ENCODE assay signal across 1 cellular context in genomic region chr6:110180228-110181008, GRCh38.
A peak's percentile ranks its signal among the peaks of the same experiment; 100 is the strongest.
TF ChIP-seq lines count a peak whose summit lies in the region.

CDC40 (plus strand) TSS chr6:110180427; CDS start chr6:110180445, 18 bp downstream.

TF ChIP-seq in GM12878, 131 proteins besides CTCF, POLR2A, EP300 and RAD21 (continued from another document and continues in another):
- TF ChIP-seq ZNF592 (IDR thresholded peaks at IDR 0.05) (peak; percentile 54; the same call in 1 of the 2 replicates), MEF2A (IDR thresholded peaks at IDR 0.05; ENCODE audit: insufficient read depth, low read depth, low read length) (0 out of 2 replicates have a peak, but pooled peaks have one; percentile 0), ZNF622 (IDR thresholded peaks at IDR 0.05) (no peak), SMAD5 (IDR thresholded peaks at IDR 0.05; ENCODE audit: low read depth) (0 out of 2 replicates have a peak, but pooled peaks have one; percentile 49), HDGF (IDR thresholded peaks at IDR 0.05) (no peak), USF2 (IDR thresholded peaks at IDR 0.05; ENCODE audit: borderline replicate concordance, low read depth, low read length) (no peak), MTA2 (IDR thresholded peaks at IDR 0.05; ENCODE audit: low read depth) (0 out of 2 replicates have a peak, but pooled peaks have one; percentile 0), CUX1 (IDR thresholded peaks at IDR 0.05; ENCODE audit: insufficient replicate concordance, low read depth, low read length) (no peak), SIN3A (IDR thresholded peaks at IDR 0.05; ENCODE audit: low read depth, low read length) (peak; percentile 75), SPI1 (IDR thresholded peaks at IDR 0.05; ENCODE audit: borderline replicate concordance, insufficient read depth, low read depth, low read length) (no peak; the same call in 1 of the 2 replicates), CHD2 (IDR thresholded peaks at IDR 0.05; ENCODE audit: borderline replicate concordance, low read depth, low read length) (no peak), RUNX3 (IDR thresholded peaks at IDR 0.05; ENCODE audit: low read length) (no peak), MXI1 (IDR thresholded peaks at IDR 0.05; ENCODE audit: low read depth, low read length) (no peak), HDAC2 (IDR thresholded peaks at IDR 0.05) (no peak), TCF7 (IDR thresholded peaks at IDR 0.05; ENCODE audit: borderline replicate concordance) (no peak), PKNOX1 (IDR thresholded peaks at IDR 0.05) (peak; percentile 34; the same call in 1 of the 2 replicates), CBX3 (IDR thresholded peaks at IDR 0.05; ENCODE audit: borderline replicate concordance, low read depth) (no peak), TARDBP (IDR thresholded peaks at IDR 0.05; ENCODE audit: borderline replicate concordance) (no peak), PAX5 (IDR thresholded peaks at IDR 0.05; ENCODE audit: borderline replicate concordance, low read depth, low read length) (no peak), MEF2B (IDR thresholded peaks at IDR 0.05; ENCODE audit: partially characterized antibody, poor library complexity, severe bottlenecking) (peak; percentile 8), HCFC1 (IDR thresholded peaks at IDR 0.05; ENCODE audit: low read length) (no peak), KAT2A (conservative IDR thresholded peaks at IDR 0.05; ENCODE audit: control insufficient read depth, low read depth, low read length) (no peak), LARP7 (IDR thresholded peaks at IDR 0.05) (peak; percentile 63), SMC3 (IDR thresholded peaks at IDR 0.05; ENCODE audit: borderline replicate concordance, low read length) (no peak), CHD1 (IDR thresholded peaks at IDR 0.05; ENCODE audit: low read depth, low read length) (no peak), NFIC (IDR thresholded peaks at IDR 0.05; ENCODE audit: low read depth, low read length) (no peak), POLR2AphosphoS5 (IDR thresholded peaks at IDR 0.05; ENCODE audit: low read length) (peak; percentile 88), WRNIP1 (IDR thresholded peaks at IDR 0.05; ENCODE audit: borderline replicate concordance, low read depth, low read length) (0 out of 2 replicates have a peak, but pooled peaks have one; percentile 60), SMAD1 (IDR thresholded peaks at IDR 0.05; ENCODE audit: low read depth, partially characterized antibody) (peak; percentile 30), TCF12 (IDR thresholded peaks at IDR 0.05; ENCODE audit: low read depth, low read length) (no peak), DPF2 (IDR thresholded peaks at IDR 0.05) (no peak), CREB1 (IDR thresholded peaks at IDR 0.05; ENCODE audit: low read depth) (peak; percentile 34; the same call in 1 of the 2 replicates), RB1 (IDR thresholded peaks at IDR 0.05; ENCODE audit: borderline replicate concordance) (peak; percentile 41; the same call in 1 of the 2 replicates), MYC (IDR thresholded peaks at IDR 0.05; ENCODE audit: insufficient read depth, insufficient read length, insufficient replicate concordance, low read length, severe bottlenecking) (no peak), IKZF2 (IDR thresholded peaks at IDR 0.05) (no peak), STAT1 (conservative IDR thresholded peaks at IDR 0.05) (no peak), RAD51 (IDR thresholded peaks at IDR 0.05) (peak; percentile 89), CREM (IDR thresholded peaks at IDR 0.05; ENCODE audit: low read depth) (peak; percentile 49; the same call in 1 of the 2 replicates), RELB (IDR thresholded peaks at IDR 0.05; ENCODE audit: low read depth) (peak; percentile 77), ZNF687 (IDR thresholded peaks at IDR 0.05) (peak; percentile 94), SMARCA5 (IDR thresholded peaks at IDR 0.05) (no peak), YBX1 (IDR thresholded peaks at IDR 0.05) (no peak), ETV6 (conservative IDR thresholded peaks at IDR 0.05 in 1 of 2, IDR thresholded peaks at IDR 0.05 in 1 of 2; ENCODE audit: borderline replicate concordance in 1 of 2, low read depth in 1 of 2) (no peak), STAT3 (IDR thresholded peaks at IDR 0.05; ENCODE audit: low read depth, low read length) (no peak), JUNB (IDR thresholded peaks at IDR 0.05) (no peak), RFX5 (IDR thresholded peaks at IDR 0.05; ENCODE audit: low read depth, low read length) (no peak), EED (IDR thresholded peaks at IDR 0.05; ENCODE audit: low read depth) (no peak), FOXK2 (IDR thresholded peaks at IDR 0.05) (no peak), EGR1 (IDR thresholded peaks at IDR 0.05; ENCODE audit: borderline replicate concordance in 1 of 2, low read depth in 2 of 2, low read length in 2 of 2) (no peak), NBN (IDR thresholded peaks at IDR 0.05) (peak; percentile 72; the same call in 1 of the 2 replicates), KLF5 (IDR thresholded peaks at IDR 0.05; ENCODE audit: partially characterized antibody) (no peak)
